8 cellular contexts compared by ENCODE assay signal in the genomic region with DNA sequence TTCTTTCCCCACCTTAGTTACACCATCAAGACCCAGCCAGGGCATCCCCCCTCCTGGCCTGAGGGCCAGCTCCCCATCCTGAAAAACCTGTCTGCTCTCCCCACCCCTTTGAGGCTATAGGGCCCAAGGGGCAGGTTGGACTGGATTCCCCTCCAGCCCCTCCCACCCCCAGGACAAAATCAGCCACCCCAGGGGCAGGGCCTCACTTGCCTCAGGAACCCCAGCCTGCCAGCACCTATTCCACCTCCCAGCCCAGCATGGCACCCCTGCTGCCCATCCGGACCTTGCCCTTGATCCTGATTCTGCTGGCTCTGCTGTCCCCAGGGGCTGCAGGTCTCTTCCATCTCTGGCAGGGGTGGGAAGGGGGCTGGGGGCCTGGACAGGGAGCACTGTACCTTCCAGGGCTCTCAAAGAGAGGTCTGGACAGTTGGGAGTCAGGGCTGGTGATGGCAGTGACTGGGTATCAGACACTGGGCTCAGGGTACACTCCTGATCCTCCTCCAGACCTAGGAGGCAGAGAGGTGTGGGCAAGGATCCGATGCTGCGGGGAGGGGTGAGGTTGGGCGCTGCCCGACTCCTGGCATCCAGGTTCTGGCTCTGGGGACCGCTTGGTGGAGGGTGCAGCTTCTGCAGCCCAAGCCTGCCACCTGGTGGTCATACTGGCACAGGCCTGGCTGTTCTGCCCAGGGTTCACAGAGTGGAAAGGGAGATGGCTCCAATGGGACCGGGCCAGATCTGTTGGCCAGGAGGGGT. TPM values are rescaled to one million over a fixed set of nuclear protein-coding genes. Genes with fewer than 3 reads are reported as not detected.
DNase-seq lines count a peak whose midpoint lies in the region; ATAC-seq and TF ChIP-seq lines count a peak whose summit lies in the region.

A gene (plus strand): TSS at position 205 of the 753 bp plus-strand sequence. CDS start 53 bp downstream, at position 258.

- H3K27ac Mint-ChIP-seq in activated CD4-positive, alpha-beta T cell treated with anti-CD3 and anti-CD28 coated beads, Interleukin-2, amount 10 ng/mL, durations not matched to agents 7 days and 5 days = peak within 1 kb of the TSS; percentile 61

- H3K27me3 Mint-ChIP-seq in activated CD4-positive, alpha-beta T cell treated with anti-CD3 and anti-CD28 coated beads, Interleukin-2, amount 10 ng/mL, durations not matched to agents 7 days and 5 days = peaks cover 8% of the 10 kb centered on the region

- H3K9me3 Mint-ChIP-seq in activated CD4-positive, alpha-beta T cell treated with anti-CD3 and anti-CD28 coated beads, Interleukin-2, amount 10 ng/mL, durations not matched to agents 7 days and 5 days = no peaks in the 10 kb centered on the region

- no peaks in the 10 kb centered on the region for H3K36me3 Mint-ChIP-seq in activated CD4-positive, alpha-beta T cell treated with anti-CD3 and anti-CD28 coated beads, Interleukin-2, amount 10 ng/mL, durations not matched to agents 7 days and 5 days (ENCODE audit: low read depth)

- H3K27ac ChIP-seq in colonic mucosa (no peak within 1 kb of the TSS), liver (ENCODE audit: low read depth in 1 of 2, low read length in 2 of 2) (no peak within 1 kb of the TSS)

- ATAC-seq in HG03139 (IDR thresholded peaks at IDR 0.05; ENCODE audit: unreplicated experiment) = peak; percentile 77
- no peak for ATAC-seq in HG03460 (IDR thresholded peaks at IDR 0.05; ENCODE audit: unreplicated experiment)

- H3K9ac ChIP-seq in colonic mucosa (ENCODE audit: low read depth in 2 of 2, low read length in 2 of 2) (no peak within 1 kb of the TSS), liver (ENCODE audit: low read depth in 1 of 2, low read length in 2 of 2) (no peak within 1 kb of the TSS)

- H3K36me3 ChIP-seq in colonic mucosa = no peaks in the 10 kb centered on the region
- H3K36me3 ChIP-seq in liver (ENCODE audit: control insufficient read depth in 4 of 4, insufficient read depth in 3 of 4, low read depth in 1 of 4, low read length in 3 of 4) = no peaks in the 10 kb centered on the region

- TF ChIP-seq CTCF in GM12801 (IDR thresholded peaks at IDR 0.05; ENCODE audit: extremely low read depth, insufficient read length) (peak; percentile 66), colonic mucosa (IDR thresholded peaks at IDR 0.05) (peak; percentile 91), liver (IDR thresholded peaks at IDR 0.05; ENCODE audit: low read depth, low read length, missing input control) (peak; percentile 97)

- no peaks in the 10 kb centered on the region for H3K4me1 ChIP-seq in colonic mucosa
- no peaks in the 10 kb centered on the region for H3K4me1 ChIP-seq in liver (ENCODE audit: control insufficient read depth in 4 of 4, insufficient read depth in 4 of 4, low read length in 3 of 4)

- POLR2A ChIA-PET in activated CD4-positive, alpha-beta T cell treated with anti-CD3 and anti-CD28 coated beads, Interleukin-2, amount 10 ng/mL, durations not matched to agents 7 days and 5 days (lab: Charles Lee) = no interaction called here

- peaks cover 4% of the 10 kb centered on the region for H3K4me1 Mint-ChIP-seq in activated CD4-positive, alpha-beta T cell treated with anti-CD3 and anti-CD28 coated beads, Interleukin-2, amount 10 ng/mL, durations not matched to agents 7 days and 5 days

- H3K27me3 ChIP-seq in colonic mucosa (no peaks in the 10 kb centered on the region), liver (ENCODE audit: control insufficient read depth in 4 of 4, insufficient read depth in 4 of 4, low read length in 3 of 4) (no peaks in the 10 kb centered on the region)

- H3K4me3 ChIP-seq in colonic mucosa (no peak within 1 kb of the TSS), liver (ENCODE audit: low read depth in 1 of 3, low read length in 3 of 3) (no peak within 1 kb of the TSS)

- 6% methylated on average over 7 of the region's 7 CpGs for WGBS in liver

- H3K9me3 ChIP-seq in colonic mucosa = no peaks in the 10 kb centered on the region
- no peaks in the 10 kb centered on the region for H3K9me3 ChIP-seq in liver (ENCODE audit: control insufficient read depth in 4 of 4, low read length in 3 of 4)

- peak; percentile 35 for DNase-seq in NCI-H748 treated with DMSO at 0.1 percent for 48 hours (lab: John Stamatoyannopoulos, UW)
- DNase-seq in activated CD4-positive, alpha-beta T cell treated with anti-CD3 and anti-CD28 coated beads, Interleukin-2, amount 10 ng/mL, durations not matched to agents 7 days and 5 days = peak; percentile 91
- DNase-seq in colonic mucosa = peak; percentile 90
- peak; percentile 79 to 89 (median 82) for DNase-seq in stimulated activated CD4-positive, alpha-beta T cell treated with anti-CD3 and anti-CD28 coated beads, TNF-alpha, amount 100 ng/mL, for 24 hours (ENCODE audit: low read depth in 3 of 3)

- peak; percentile 94 to 99 for TF ChIP-seq RAD21 in liver (IDR thresholded peaks at IDR 0.05)

- no peak within 1 kb of the TSS for H3K4me3 Mint-ChIP-seq in activated CD4-positive, alpha-beta T cell treated with anti-CD3 and anti-CD28 coated beads, Interleukin-2, amount 10 ng/mL, durations not matched to agents 7 days and 5 days

- intact Hi-C loops in colonic mucosa (cut with DNase I) = loop anchor here (2.0 to 5.0 kb wide), 2 partner anchors 49 to 264 kb away; no protein-coding TSS in a partner anchor

- CTCF ChIA-PET in activated CD4-positive, alpha-beta T cell treated with anti-CD3 and anti-CD28 coated beads, Interleukin-2, amount 10 ng/mL, durations not matched to agents 7 days and 5 days (lab: Charles Lee) = interaction anchor here (0.6 to 3.5 kb wide), 16 partner anchors 11 to 266 kb away, joined by 3 to 23 read pairs (median 4); no protein-coding TSS in a partner anchor

TF ChIP-seq in liver, 16 proteins besides CTCF, POLR2A, EP300 and RAD21:
- no peak for TF ChIP-seq JUND (IDR thresholded peaks at IDR 0.05)
- peak in 1 of 2 donors; percentile 35 for TF ChIP-seq RXRA (IDR thresholded peaks at IDR 0.05)

RNA-seq across cellular contexts. Expression of the gene that starts here (rescaled TPM):
- under 1 TPM in 1 of 2 experiments, not detected in 1; 0.60 TPM for total RNA-seq in activated CD4-positive, alpha-beta T cell treated with anti-CD3 and anti-CD28 coated beads, Interleukin-2, amount 10 ng/mL, durations not matched to agents 7 days and 5 days
- total RNA-seq in colonic mucosa (not detected), liver (not detected)
- not detected for polyA plus RNA-seq in liver

Comparison
In these comparisons a context has a peak if more than half of its experiments do, and no peak if none do; other contexts are left out.
1. Peak in DNase-seq in activated CD4-positive, alpha-beta T cell treated with anti-CD3 and anti-CD28 coated beads, Interleukin-2, amount 10 ng/mL, durations not matched to agents 7 days and 5 days; RNA of the gene not detected or under 1 TPM.
2. Peak in DNase-seq in colonic mucosa; RNA of the gene not detected or under 1 TPM.
3. DNase-seq: peak in every context shown above with its lines; median percentile 91 in activated CD4-positive, alpha-beta T cell treated with anti-CD3 and anti-CD28 coated beads, Interleukin-2, amount 10 ng/mL, durations not matched to agents 7 days and 5 days; 90 in colonic mucosa; 82 in stimulated activated CD4-positive, alpha-beta T cell treated with anti-CD3 and anti-CD28 coated beads, TNF-alpha, amount 100 ng/mL, for 24 hours; 35 in NCI-H748 treated with DMSO at 0.1 percent for 48 hours.